In genomic region chr3:73391984-73392383, GRCh38 we compare ENCODE assay signal across 37 cellular contexts.
"Had no signal": no experiment of that assay in that cellular context is flagged by ENCODE, and none has a peak within 500 bp of the region (broad histone marks: within the 10 kb centered on the region; RNA-seq: fewer than 3 reads in every experiment).

No MANE protein-coding gene starts in this region.

- H3K27me3 Mint-ChIP-seq: activated naive CD4-positive, alpha-beta T cell treated with anti-CD3 and anti-CD28 coated beads, Interleukin-2, amount 10 ng/mL, durations not matched to agents 7 days and 5 days; activated naive CD8-positive, alpha-beta T cell treated with anti-CD3 and anti-CD28 coated beads, Interleukin-2, amount 10 ng/mL, durations not matched to agents 7 days and 5 days; activated T-cell treated with anti-CD3 and anti-CD28 coated beads, Interleukin-2, amount 50 U/mL, for 24 hours; central memory CD8-positive, alpha-beta T cell had no signal

- H3K4me3 Mint-ChIP-seq: activated naive CD4-positive, alpha-beta T cell treated with anti-CD3 and anti-CD28 coated beads for 36 hours; activated naive CD4-positive, alpha-beta T cell treated with anti-CD3 and anti-CD28 coated beads, Interleukin-2, amount 10 ng/mL, durations not matched to agents 7 days and 5 days; activated naive CD4-positive, alpha-beta T cell treated with anti-CD3 and anti-CD28 coated beads, Interleukin-2, amount 50 U/mL, for 24 hours; activated naive CD8-positive, alpha-beta T cell; activated naive CD8-positive, alpha-beta T cell treated with anti-CD3 and anti-CD28 coated beads for 36 hours; activated naive CD8-positive, alpha-beta T cell treated with anti-CD3 and anti-CD28 coated beads, Interleukin-2, amount 10 ng/mL, durations not matched to agents 7 days and 5 days; activated naive CD8-positive, alpha-beta T cell treated with anti-CD3 and anti-CD28 coated beads, Interleukin-2, amount 50 U/mL, for 24 hours; activated T-cell treated with anti-CD3 and anti-CD28 coated beads, Interleukin-2, amount 50 U/mL, for 24 hours; activated T-cell treated with anti-CD3 and anti-CD28 coated beads, Interleukin-2, amount 50 U/mL, for 4 hours; activated T-cell treated with anti-CD3 and anti-CD28 coated beads, Interleukin-2, amount 50 U/mL, for 72 hours; activated T-helper 1 cell treated with anti-CD3 and anti-CD28 coated beads, Interleukin-12 subunit alpha, Interleukin-12 subunit beta, Interleukin-2, Interleukin-4 antibody, amounts not matched to agents 30 ng/mL and 10 ng/mL and 1 ng/mL, durations not matched to agents 14 hours and 24 hours and 36 hours; activated T-helper 17 cell treated with anti-CD3 and anti-CD28 coated beads, Interleukin-2, amount 50 U/mL, for 72 hours; central memory CD8-positive, alpha-beta T cell had no signal

- H3K9me3 Mint-ChIP-seq: activated naive CD4-positive, alpha-beta T cell treated with anti-CD3 and anti-CD28 coated beads for 36 hours; activated naive CD4-positive, alpha-beta T cell treated with anti-CD3 and anti-CD28 coated beads, Interleukin-2, amount 10 ng/mL, durations not matched to agents 7 days and 5 days; activated naive CD4-positive, alpha-beta T cell treated with anti-CD3 and anti-CD28 coated beads, Interleukin-2, amount 50 U/mL, for 24 hours; activated naive CD4-positive, alpha-beta T cell treated with anti-CD3 and anti-CD28 coated beads, Interleukin-2, amount 50 U/mL, for 72 hours; activated naive CD8-positive, alpha-beta T cell treated with anti-CD3 and anti-CD28 coated beads for 36 hours; activated naive CD8-positive, alpha-beta T cell treated with anti-CD3 and anti-CD28 coated beads, Interleukin-2, amount 50 U/mL, for 24 hours; activated T-cell treated with anti-CD3 and anti-CD28 coated beads, Interleukin-2, amount 50 U/mL, for 24 hours; activated T-cell treated with anti-CD3 and anti-CD28 coated beads, Interleukin-2, amount 50 U/mL, for 4 hours; activated T-cell treated with anti-CD3 and anti-CD28 coated beads, Interleukin-2, amount 50 U/mL, for 72 hours; activated T-helper 1 cell treated with anti-CD3 and anti-CD28 coated beads, Interleukin-12 subunit alpha, Interleukin-12 subunit beta, Interleukin-2, Interleukin-4 antibody, amounts not matched to agents 30 ng/mL and 10 ng/mL and 1 ng/mL, durations not matched to agents 14 hours and 24 hours and 36 hours; activated T-helper 17 cell treated with anti-CD3 and anti-CD28 coated beads, Interleukin-2, amount 50 U/mL, for 72 hours; activated T-helper 2 cell treated with anti-CD3 and anti-CD28 coated beads, Interferon-gamma antibody, Interleukin-2, Interleukin-4, amounts not matched to agents 10 μg/mL and 5 μg/mL and 100 μg/mL, durations not matched to agents 14 hours and 24 hours and 36 hours had no signal

- H3K4me1 Mint-ChIP-seq: activated naive CD4-positive, alpha-beta T cell treated with anti-CD3 and anti-CD28 coated beads, Interleukin-2, amount 10 ng/mL, durations not matched to agents 7 days and 5 days; activated naive CD4-positive, alpha-beta T cell treated with anti-CD3 and anti-CD28 coated beads, Interleukin-2, amount 50 U/mL, for 24 hours; activated naive CD8-positive, alpha-beta T cell treated with anti-CD3 and anti-CD28 coated beads for 36 hours; activated naive CD8-positive, alpha-beta T cell treated with anti-CD3 and anti-CD28 coated beads, Interleukin-2, amount 10 ng/mL, durations not matched to agents 7 days and 5 days; activated naive CD8-positive, alpha-beta T cell treated with anti-CD3 and anti-CD28 coated beads, Interleukin-2, amount 50 U/mL, for 24 hours; activated T-helper 17 cell treated with anti-CD3 and anti-CD28 coated beads, Interleukin-2, amount 50 U/mL, for 72 hours; central memory CD8-positive, alpha-beta T cell had no signal

- H3K27ac ChIP-seq: adrenal gland, ascending aorta, body of pancreas, brain microvascular endothelial cell, cardiac muscle cell had no signal

- H3K27ac Mint-ChIP-seq: activated naive CD4-positive, alpha-beta T cell treated with anti-CD3 and anti-CD28 coated beads for 36 hours; activated naive CD4-positive, alpha-beta T cell treated with anti-CD3 and anti-CD28 coated beads, Interleukin-2, amount 10 ng/mL, durations not matched to agents 7 days and 5 days; activated naive CD4-positive, alpha-beta T cell treated with anti-CD3 and anti-CD28 coated beads, Interleukin-2, amount 50 U/mL, for 24 hours; activated naive CD4-positive, alpha-beta T cell treated with anti-CD3 and anti-CD28 coated beads, Interleukin-2, amount 50 U/mL, for 72 hours; activated naive CD8-positive, alpha-beta T cell; activated naive CD8-positive, alpha-beta T cell treated with anti-CD3 and anti-CD28 coated beads for 36 hours; activated naive CD8-positive, alpha-beta T cell treated with anti-CD3 and anti-CD28 coated beads, Interleukin-2, amount 10 ng/mL, durations not matched to agents 7 days and 5 days; activated naive CD8-positive, alpha-beta T cell treated with anti-CD3 and anti-CD28 coated beads, Interleukin-2, amount 50 U/mL, for 24 hours; activated T-cell treated with anti-CD3 and anti-CD28 coated beads, Interleukin-2, amount 50 U/mL, for 24 hours; activated T-cell treated with anti-CD3 and anti-CD28 coated beads, Interleukin-2, amount 50 U/mL, for 72 hours; activated T-helper 1 cell treated with anti-CD3 and anti-CD28 coated beads, Interleukin-12 subunit alpha, Interleukin-12 subunit beta, Interleukin-2, Interleukin-4 antibody, amounts not matched to agents 30 ng/mL and 10 ng/mL and 1 ng/mL, durations not matched to agents 14 hours and 24 hours and 36 hours; activated T-helper 17 cell treated with anti-CD3 and anti-CD28 coated beads, Interleukin-2, amount 50 U/mL, for 72 hours; activated T-helper 2 cell treated with anti-CD3 and anti-CD28 coated beads, Interferon-gamma antibody, Interleukin-2, Interleukin-4, amounts not matched to agents 10 μg/mL and 5 μg/mL and 100 μg/mL, durations not matched to agents 14 hours and 24 hours and 36 hours had no signal

- H3K4me1 ChIP-seq: body of pancreas, breast epithelium had no signal

- H3K27me3 ChIP-seq: adrenal gland, ascending aorta, body of pancreas, brain microvascular endothelial cell, breast epithelium, cardiac muscle cell had no signal

- H3K36me3 ChIP-seq: brain microvascular endothelial cell, breast epithelium had no signal

- H3K36me3 Mint-ChIP-seq: activated naive CD4-positive, alpha-beta T cell treated with anti-CD3 and anti-CD28 coated beads, Interleukin-2, amount 10 ng/mL, durations not matched to agents 7 days and 5 days; activated naive CD4-positive, alpha-beta T cell treated with anti-CD3 and anti-CD28 coated beads, Interleukin-2, amount 50 U/mL, for 24 hours; activated naive CD4-positive, alpha-beta T cell treated with anti-CD3 and anti-CD28 coated beads, Interleukin-2, amount 50 U/mL, for 72 hours; activated naive CD8-positive, alpha-beta T cell; activated naive CD8-positive, alpha-beta T cell treated with anti-CD3 and anti-CD28 coated beads for 36 hours; activated naive CD8-positive, alpha-beta T cell treated with anti-CD3 and anti-CD28 coated beads, Interleukin-2, amount 10 ng/mL, durations not matched to agents 7 days and 5 days had no signal

- H3K9me3 ChIP-seq: adrenal gland, ascending aorta, body of pancreas, breast epithelium had no signal

- H3K4me3 ChIP-seq: adrenal gland, ascending aorta, body of pancreas, breast epithelium, cardiac muscle cell had no signal

- DNase-seq: activated effector memory CD4-positive, alpha-beta T cell treated with anti-CD3 and anti-CD28 coated beads, Interleukin-2, amount 50 U/mL, for 16 hours; activated effector memory CD4-positive, alpha-beta T cell treated with Interleukin-2 at 50 U/mL for 16 hours; activated gamma-delta T cell; activated gamma-delta T cell treated with Interleukin-2 at 50 U/mL for 16 hours; activated naive CD4-positive, alpha-beta T cell; activated naive CD4-positive, alpha-beta T cell treated with anti-CD3 and anti-CD28 coated beads for 36 hours; activated naive CD4-positive, alpha-beta T cell treated with anti-CD3 and anti-CD28 coated beads, Interleukin-2, amount 10 ng/mL, durations not matched to agents 7 days and 5 days; activated naive CD4-positive, alpha-beta T cell treated with anti-CD3 and anti-CD28 coated beads, Interleukin-2, amount 50 U/mL, for 16 hours; activated naive CD4-positive, alpha-beta T cell treated with Interleukin-2 at 50 U/mL for 16 hours; activated naive CD8-positive, alpha-beta T cell treated with anti-CD3 and anti-CD28 coated beads for 36 hours; activated naive CD8-positive, alpha-beta T cell treated with anti-CD3 and anti-CD28 coated beads, Interleukin-2, amount 10 ng/mL, durations not matched to agents 7 days and 5 days; activated naive CD8-positive, alpha-beta T cell treated with anti-CD3 and anti-CD28 coated beads, Interleukin-2, amount 50 U/mL, for 24 hours; activated T-cell treated with anti-CD3 and anti-CD28 coated beads, Interleukin-2, amount 50 U/mL, for 1 hour; activated T-cell treated with anti-CD3 and anti-CD28 coated beads, Interleukin-2, amount 50 U/mL, for 24 hours; activated T-cell treated with anti-CD3 and anti-CD28 coated beads, Interleukin-2, amount 50 U/mL, for 4 hours; activated T-cell treated with anti-CD3 and anti-CD28 coated beads, Interleukin-2, amount 50 U/mL, for 48 hours; activated T-cell treated with anti-CD3 and anti-CD28 coated beads, Interleukin-2, amount 50 U/mL, for 72 hours; adrenal gland; amniotic stem cell; amygdala; anterior cingulate cortex; aorta; body of pancreas; brain microvascular endothelial cell; caudate nucleus; central memory CD4-positive, alpha-beta T cell; cerebellar nuclear complex had no signal

- ATAC-seq: activated naive CD4-positive, alpha-beta T cell treated with anti-CD3 and anti-CD28 coated beads, Interleukin-2, amount 50 U/mL, for 72 hours; activated naive CD8-positive, alpha-beta T cell treated with anti-CD3 and anti-CD28 coated beads, Interleukin-2, amount 50 U/mL, for 24 hours; activated T-cell treated with anti-CD3 and anti-CD28 coated beads, Interleukin-2, amount 50 U/mL, for 4 hours; activated T-cell treated with anti-CD3 and anti-CD28 coated beads, Interleukin-2, amount 50 U/mL, for 72 hours; activated T-helper 17 cell treated with anti-CD3 and anti-CD28 coated beads, Interleukin-2, amount 50 U/mL, for 72 hours; body of pancreas had no signal
